In the genomic region with DNA sequence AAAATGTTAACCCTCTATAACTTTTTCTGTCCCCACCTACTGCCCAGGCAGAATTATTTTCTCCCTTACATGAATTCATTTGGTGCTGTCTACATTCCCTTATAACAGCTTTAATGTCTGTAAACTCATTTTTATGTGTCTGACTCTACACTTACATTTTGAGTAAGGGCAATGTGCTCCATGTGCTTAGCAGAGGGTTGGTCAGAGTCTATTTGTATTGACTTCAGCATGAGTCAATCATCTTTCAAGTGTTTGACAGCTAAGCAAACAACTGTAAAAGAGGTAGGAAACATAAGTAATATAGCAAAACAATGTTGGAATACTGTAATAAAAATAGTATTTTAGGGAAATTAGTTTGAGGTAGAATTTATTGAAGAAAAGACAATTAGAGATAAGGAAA, we compare ENCODE assay signal across 17 cellular contexts. TPM values are rescaled to one million over a fixed set of nuclear protein-coding genes. Genes with fewer than 3 reads are reported as not detected.
A peak's percentile ranks its signal among the peaks of the same experiment; 100 is the strongest.
DNase-seq lines count a peak whose midpoint lies in the region; ATAC-seq, FAIRE-seq and TF ChIP-seq lines count a peak whose summit lies in the region.
"Had no signal": no experiment of that assay in that cellular context is flagged by ENCODE, and none has a peak within 500 bp of the region (broad histone marks: within the 10 kb centered on the region; RNA-seq: fewer than 3 reads in every experiment).

No MANE protein-coding gene starts in this region.

- H3K4me1 Mint-ChIP-seq in activated T-helper 17 cell treated with anti-CD3 and anti-CD28 coated beads, Interleukin-2, amount 50 U/mL, for 72 hours = peaks cover 22% of the 10 kb centered on the region
- H3K4me1 Mint-ChIP-seq in naive thymus-derived CD4-positive, alpha-beta T cell = peaks cover 0 to 15% (median 5%) of the 10 kb centered on the region in 7 donors

- H2BK12ac ChIP-seq in mesenchymal stem cell (ENCODE audit: low read length in 2 of 2) = peak overlapping the region in 1 of 2 experiments; percentile 67

- H3K36me3 ChIP-seq in mesenchymal stem cell (ENCODE audit: control insufficient read depth in 1 of 2, insufficient read depth in 2 of 2, low read depth in 1 of 2, low read length in 2 of 2) (no peaks in the 10 kb centered on the region), heart left ventricle (no peaks in the 10 kb centered on the region)
- no peaks in the 10 kb centered on the region for H3K36me3 ChIP-seq in naive thymus-derived CD4-positive, alpha-beta T cell (ENCODE audit: control insufficient read depth in 2 of 3, insufficient read depth in 3 of 3, low read length in 3 of 3)

- no peak for TF ChIP-seq CTCF in heart left ventricle (IDR thresholded peaks at IDR 0.05)

- H3K4me1 ChIP-seq in mesenchymal stem cell (ENCODE audit: control insufficient read depth, insufficient read depth, low read depth, low read length) (peaks cover 2% of the 10 kb centered on the region), heart left ventricle (peaks cover 0 to 78% (median 5%) of the 10 kb centered on the region in 12 donors)
- H3K4me1 ChIP-seq in naive thymus-derived CD4-positive, alpha-beta T cell (ENCODE audit: control insufficient read depth in 2 of 2, insufficient read depth in 2 of 2, low read length in 2 of 2) = peaks cover 0 to 3% of the 10 kb centered on the region in 2 donors

- FAIRE-seq in HTR-8/SVneo (lab: Jason Lieb, UNC) = peak; percentile 9
- FAIRE-seq: D721Med had no signal

- no peak overlapping the region for H3K4me3 Mint-ChIP-seq in activated T-helper 17 cell treated with anti-CD3 and anti-CD28 coated beads, Interleukin-2, amount 50 U/mL, for 72 hours
- H3K4me3 Mint-ChIP-seq in naive thymus-derived CD4-positive, alpha-beta T cell = no peak overlapping the region
- H3K4me3 Mint-ChIP-seq: activated CD4-positive, alpha-beta memory T cell treated with anti-CD3 and anti-CD28 coated beads for 36 hours; activated naive CD8-positive, alpha-beta T cell treated with anti-CD3 and anti-CD28 coated beads, Interleukin-2, amount 50 U/mL, for 24 hours; natural killer cell treated with Interleukin-12 subunit alpha and Interleukin-12 subunit beta and Interleukin-15 and Interleukin-18, amount 100 ng/mL, for 72 hours had no signal

- no peaks in the 10 kb centered on the region for H3K9me3 Mint-ChIP-seq in activated T-helper 17 cell treated with anti-CD3 and anti-CD28 coated beads, Interleukin-2, amount 50 U/mL, for 72 hours
- peaks cover 0 to 5% (median 0%) of the 10 kb centered on the region in 11 donors for H3K9me3 Mint-ChIP-seq in naive thymus-derived CD4-positive, alpha-beta T cell
- H3K9me3 Mint-ChIP-seq: activated CD4-positive, alpha-beta memory T cell treated with anti-CD3 and anti-CD28 coated beads for 36 hours; activated naive CD8-positive, alpha-beta T cell treated with anti-CD3 and anti-CD28 coated beads, Interleukin-2, amount 50 U/mL, for 24 hours; natural killer cell treated with Interleukin-12 subunit alpha and Interleukin-12 subunit beta and Interleukin-15 and Interleukin-18, amount 100 ng/mL, for 72 hours had no signal

- H3K9me3 ChIP-seq in mesenchymal stem cell (ENCODE audit: control insufficient read depth, low read length) (no peaks in the 10 kb centered on the region), heart left ventricle (no peaks in the 10 kb centered on the region)
- H3K9me3 ChIP-seq in naive thymus-derived CD4-positive, alpha-beta T cell (ENCODE audit: control insufficient read depth in 2 of 3, low read length in 3 of 3) = no peaks in the 10 kb centered on the region

- no peak overlapping the region for H3K4me2 ChIP-seq in mesenchymal stem cell (ENCODE audit: low read length, poor library complexity, severe bottlenecking)

- no peak overlapping the region for H3K27ac Mint-ChIP-seq in activated T-helper 17 cell treated with anti-CD3 and anti-CD28 coated beads, Interleukin-2, amount 50 U/mL, for 72 hours
- no peak overlapping the region for H3K27ac Mint-ChIP-seq in naive thymus-derived CD4-positive, alpha-beta T cell
- H3K27ac Mint-ChIP-seq: activated CD4-positive, alpha-beta memory T cell treated with anti-CD3 and anti-CD28 coated beads for 36 hours; activated naive CD8-positive, alpha-beta T cell treated with anti-CD3 and anti-CD28 coated beads, Interleukin-2, amount 50 U/mL, for 24 hours had no signal

- no peak overlapping the region for H3K27ac ChIP-seq in mesenchymal stem cell (ENCODE audit: low read length, poor library complexity, severe bottlenecking)
- H3K27ac ChIP-seq in heart left ventricle = peak overlapping the region in 1 of 12 donors; percentile 53
- H3K27ac ChIP-seq in naive thymus-derived CD4-positive, alpha-beta T cell (ENCODE audit: low read depth, low read length) = no peak overlapping the region

- POLR2A ChIA-PET in naive thymus-derived CD4-positive, alpha-beta T cell (lab: Charles Lee) = no interaction called here

- H4K91ac ChIP-seq in mesenchymal stem cell (ENCODE audit: low read length) = no peak overlapping the region

- no peak overlapping the region for H2BK120ac ChIP-seq in mesenchymal stem cell (ENCODE audit: low read depth, low read length)

- peaks cover 6% of the 10 kb centered on the region for H3K79me1 ChIP-seq in mesenchymal stem cell (replicated peaks; ENCODE audit: low read length, poor library complexity, severe bottlenecking)

- no peak overlapping the region for H3K4me3 ChIP-seq in mesenchymal stem cell (ENCODE audit: insufficient read depth in 1 of 2, low read depth in 1 of 2, low read length in 2 of 2)
- H3K4me3 ChIP-seq in heart left ventricle = no peak overlapping the region
- H3K4me3 ChIP-seq in naive thymus-derived CD4-positive, alpha-beta T cell (ENCODE audit: low read length) = no peak overlapping the region

- H4K8ac ChIP-seq in mesenchymal stem cell (ENCODE audit: low read length) = no peak overlapping the region

- H3K4ac ChIP-seq in mesenchymal stem cell (ENCODE audit: low read depth in 1 of 2, low read length in 2 of 2) = no peak overlapping the region

- H3K9ac ChIP-seq in mesenchymal stem cell (ENCODE audit: low read length) = no peak overlapping the region

- no peaks in the 10 kb centered on the region for H3K36me3 Mint-ChIP-seq in activated T-helper 17 cell treated with anti-CD3 and anti-CD28 coated beads, Interleukin-2, amount 50 U/mL, for 72 hours (ENCODE audit: low read depth)
- no peaks in the 10 kb centered on the region for H3K36me3 Mint-ChIP-seq in naive thymus-derived CD4-positive, alpha-beta T cell
- H3K36me3 Mint-ChIP-seq: activated CD4-positive, alpha-beta memory T cell treated with anti-CD3 and anti-CD28 coated beads for 36 hours; natural killer cell treated with Interleukin-12 subunit alpha and Interleukin-12 subunit beta and Interleukin-15 and Interleukin-18, amount 100 ng/mL, for 72 hours had no signal

- intact Hi-C loops in heart left ventricle (cut with DNase I) = no loop called here
- intact Hi-C loops in naive thymus-derived CD4-positive, alpha-beta T cell (cut with micrococcal nuclease) = no loop called here

- DNase-seq in HTR-8/SVneo (ENCODE audit: insufficient read length, low spot score) (no peak), mesenchymal stem cell (no peak), heart left ventricle (no peak)
- no peak for DNase-seq in naive thymus-derived CD4-positive, alpha-beta T cell
- DNase-seq: activated CD4-positive, alpha-beta memory T cell treated with anti-CD3 and anti-CD28 coated beads for 36 hours; activated naive CD8-positive, alpha-beta T cell treated with anti-CD3 and anti-CD28 coated beads, Interleukin-2, amount 50 U/mL, for 24 hours; activated T-cell treated with anti-CD3 and anti-CD28 coated beads, Interleukin-2, amount 50 U/mL, for 48 hours; caudate nucleus; effector CD8-positive, alpha-beta T cell; NCI-H1048; NCI-H345 had no signal

- H3K27me3 ChIP-seq in mesenchymal stem cell (ENCODE audit: control insufficient read depth in 1 of 2, insufficient read depth in 1 of 2, low read length in 2 of 2) (no peaks in the 10 kb centered on the region), heart left ventricle (no peaks in the 10 kb centered on the region)
- no peaks in the 10 kb centered on the region for H3K27me3 ChIP-seq in naive thymus-derived CD4-positive, alpha-beta T cell (ENCODE audit: control insufficient read depth in 2 of 2, insufficient read depth in 2 of 2, low read length in 2 of 2)

- H3K14ac ChIP-seq in mesenchymal stem cell (ENCODE audit: low read length in 2 of 2) = no peak overlapping the region

- no peak overlapping the region for H3K18ac ChIP-seq in mesenchymal stem cell (ENCODE audit: low read depth in 1 of 2, low read length in 2 of 2)

- ATAC-seq in GM18502 (IDR thresholded peaks at IDR 0.05; ENCODE audit: poor library complexity, unreplicated experiment) (peak; percentile 31), HG02763 (IDR thresholded peaks at IDR 0.05; ENCODE audit: unreplicated experiment) (no peak), heart left ventricle (no peak), GM18520 (IDR thresholded peaks at IDR 0.05; ENCODE audit: unreplicated experiment) (no peak)
- peak; percentile 71 for ATAC-seq in activated T-helper 17 cell treated with anti-CD3 and anti-CD28 coated beads, Interleukin-2, amount 50 U/mL, for 72 hours (replicated peaks)
- ATAC-seq in naive thymus-derived CD4-positive, alpha-beta T cell = no peak
- ATAC-seq: activated naive CD8-positive, alpha-beta T cell treated with anti-CD3 and anti-CD28 coated beads, Interleukin-2, amount 50 U/mL, for 24 hours had no signal

- no peak overlapping the region for H3K23ac ChIP-seq in mesenchymal stem cell (ENCODE audit: low read length in 2 of 2)

- no peaks in the 10 kb centered on the region for H3K27me3 Mint-ChIP-seq in activated T-helper 17 cell treated with anti-CD3 and anti-CD28 coated beads, Interleukin-2, amount 50 U/mL, for 72 hours
- peaks cover 5 to 38% (median 19%) of the 10 kb centered on the region in 5 donors for H3K27me3 Mint-ChIP-seq in naive thymus-derived CD4-positive, alpha-beta T cell
- H3K27me3 Mint-ChIP-seq: natural killer cell treated with Interleukin-12 subunit alpha and Interleukin-12 subunit beta and Interleukin-15 and Interleukin-18, amount 100 ng/mL, for 72 hours had no signal

- H2BK5ac ChIP-seq in mesenchymal stem cell (ENCODE audit: low read depth, low read length, poor library complexity, severe bottlenecking) = no peak overlapping the region

- peak overlapping the region; percentile 91 for H2AK5ac ChIP-seq in mesenchymal stem cell (ENCODE audit: low read length, severe bottlenecking)

- no peak for TF ChIP-seq POLR2A in heart left ventricle (IDR thresholded peaks at IDR 0.05)

- no peak overlapping the region for H2BK15ac ChIP-seq in mesenchymal stem cell (ENCODE audit: low read depth, poor library complexity, severe bottlenecking)

- H2AFZ ChIP-seq in mesenchymal stem cell (ENCODE audit: low read depth, low read length) = no peak overlapping the region

- CTCF ChIA-PET in naive thymus-derived CD4-positive, alpha-beta T cell (lab: Charles Lee) = no interaction called here

RNA-seq across cellular contexts. Expression of gene IL15, which starts 6.3 kb away (rescaled TPM):
- total RNA-seq in activated T-helper 17 cell treated with anti-CD3 and anti-CD28 coated beads, Interleukin-2, amount 50 U/mL, for 72 hours = 1 to 10 TPM; 2.7 to 3.4 TPM
- polyA plus RNA-seq in mesenchymal stem cell (2013, experiment 1 of 2) = 5.3 TPM
- polyA plus RNA-seq in mesenchymal stem cell (2013, experiment 2 of 2) = 4.7 TPM
- 10 to 100 TPM in 1 of 9 donors, 1 to 10 TPM in 8; 1.1 to 15.1 (median 2.5) TPM for total RNA-seq in heart left ventricle
- 1 to 10 TPM; 1.5 to 4.1 TPM for polyA plus RNA-seq in heart left ventricle
- total RNA-seq in naive thymus-derived CD4-positive, alpha-beta T cell = 1 to 10 TPM in 3 of 5 experiments, under 1 TPM in 2; 0.54 to 8.7 (median 2.7) TPM
- polyA plus RNA-seq in naive thymus-derived CD4-positive, alpha-beta T cell = under 1 TPM; 0.47 to 0.64 TPM

Comparison
In these comparisons a context has a peak if more than half of its experiments do, and no peak if none do; other contexts are left out.
1. ATAC-seq: peak in GM18502 (single experiment) and activated T-helper 17 cell treated with anti-CD3 and anti-CD28 coated beads, Interleukin-2, amount 50 U/mL, for 72 hours (single experiment); none in HG02763 (single experiment), heart left ventricle (0 of 4), GM18520 (single experiment) and naive thymus-derived CD4-positive, alpha-beta T cell (single experiment).